In the genomic region with DNA sequence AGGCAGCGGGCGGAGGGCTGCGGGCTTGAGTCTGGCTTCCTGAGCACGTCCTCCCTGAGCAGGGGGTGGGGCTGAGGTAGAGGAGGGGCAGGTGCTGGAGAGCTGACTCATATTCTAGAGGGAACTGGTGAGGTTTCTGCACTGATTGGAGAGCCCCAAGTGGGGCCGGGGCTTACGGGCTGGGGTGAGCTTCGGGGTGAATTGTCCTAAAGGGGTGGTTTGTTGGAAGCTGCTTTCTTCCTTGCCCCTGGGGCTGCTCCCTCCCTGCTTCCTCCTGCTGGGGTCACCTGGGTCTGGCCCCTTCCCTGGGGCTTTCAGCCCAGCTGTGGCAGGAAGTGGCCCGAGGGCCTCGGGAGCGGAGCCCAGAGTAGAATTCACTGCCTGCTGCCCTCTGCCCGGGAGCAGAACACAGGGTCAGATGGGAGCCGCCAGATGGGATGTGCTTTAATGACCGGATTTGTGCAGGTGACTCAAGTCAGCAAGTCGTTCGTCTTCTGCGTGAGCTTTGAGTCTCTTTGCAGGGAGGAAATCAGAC, we compare ENCODE assay signal across 17 cellular contexts. TPM values are rescaled to one million over a fixed set of nuclear protein-coding genes. Genes with fewer than 3 reads are reported as not detected.
DNase-seq lines count a peak whose midpoint lies in the region; ATAC-seq lines count a peak whose summit lies in the region.
"Had no signal": no experiment of that assay in that cellular context is flagged by ENCODE, and none has a peak within 500 bp of the region (broad histone marks: within the 10 kb centered on the region; RNA-seq: fewer than 3 reads in every experiment).

No MANE protein-coding gene starts in this region.

- no peaks in the 10 kb centered on the region for H3K27me3 Mint-ChIP-seq in activated T-helper 17 cell treated with anti-CD3 and anti-CD28 coated beads, Interleukin-2, amount 50 U/mL, for 72 hours
- H3K27me3 Mint-ChIP-seq in stimulated activated naive CD8-positive, alpha-beta T cell treated with anti-CD3 and anti-CD28 coated beads, Interleukin-15, amount 100 ng/mL, for 72 hours = no peaks in the 10 kb centered on the region
- H3K27me3 Mint-ChIP-seq: activated B cell treated with CpG ODN at 0.5 μM for 24 hours had no signal

- peak; percentile 72 for ATAC-seq in activated T-helper 17 cell treated with anti-CD3 and anti-CD28 coated beads, Interleukin-2, amount 50 U/mL, for 72 hours (replicated peaks)
- ATAC-seq in stimulated activated naive CD8-positive, alpha-beta T cell treated with anti-CD3 and anti-CD28 coated beads, Interleukin-15, amount 100 ng/mL, for 72 hours = peak; percentile 82
- ATAC-seq in GM21381 (IDR thresholded peaks at IDR 0.05; ENCODE audit: unreplicated experiment) = no peak
- ATAC-seq: GM12878 had no signal

- no peak overlapping the region for H3K27ac Mint-ChIP-seq in activated T-helper 17 cell treated with anti-CD3 and anti-CD28 coated beads, Interleukin-2, amount 50 U/mL, for 72 hours
- no peak overlapping the region for H3K27ac Mint-ChIP-seq in stimulated activated naive CD8-positive, alpha-beta T cell treated with anti-CD3 and anti-CD28 coated beads, Interleukin-15, amount 100 ng/mL, for 72 hours
- H3K27ac Mint-ChIP-seq: activated B cell treated with CpG ODN at 0.5 μM for 24 hours had no signal

- no peaks in the 10 kb centered on the region for H3K9me3 Mint-ChIP-seq in activated T-helper 17 cell treated with anti-CD3 and anti-CD28 coated beads, Interleukin-2, amount 50 U/mL, for 72 hours
- H3K9me3 Mint-ChIP-seq in stimulated activated naive CD8-positive, alpha-beta T cell treated with anti-CD3 and anti-CD28 coated beads, Interleukin-15, amount 100 ng/mL, for 72 hours = no peaks in the 10 kb centered on the region
- H3K9me3 Mint-ChIP-seq: activated B cell treated with CpG ODN at 0.5 μM for 24 hours had no signal

- DNase-seq in stimulated activated CD4-positive, alpha-beta T cell treated with anti-CD3 and anti-CD28 coated beads, Interleukin-15, amount 100 ng/mL, for 24 hours = peak; percentile 38
- DNase-seq in stimulated activated CD4-positive, alpha-beta T cell treated with anti-CD3 and anti-CD28 coated beads, Interleukin-4, amount 100 ng/mL, for 4 hours = no peak
- DNase-seq in kidney tubule cell (ENCODE audit: low spot score) = peak; percentile 48
- no peak for DNase-seq in stimulated activated naive CD8-positive, alpha-beta T cell treated with anti-CD3 and anti-CD28 coated beads, Interleukin-15, amount 100 ng/mL, for 72 hours
- no peak for DNase-seq in MV-4-11 (lab: John Stamatoyannopoulos, UW)
- no peak for DNase-seq in NCI-H2029 treated with DMSO at 0.1 percent for 48 hours (lab: John Stamatoyannopoulos, UW)
- DNase-seq: activated B cell treated with CpG ODN at 0.5 μM for 24 hours; activated effector memory CD4-positive, alpha-beta T cell treated with anti-CD3 and anti-CD28 coated beads, Interleukin-2, amount 50 U/mL, for 16 hours; BE2C; NCI-H2029; NK-92 treated with Interleukin-12 subunit alpha and Interleukin-12 subunit beta, amount 100 ng/mL, for 24 hours; stimulated activated naive CD4-positive, alpha-beta T cell treated with Interleukin-2 at 50 U/mL for 16 hours had no signal

- no peaks in the 10 kb centered on the region for H3K36me3 Mint-ChIP-seq in activated T-helper 17 cell treated with anti-CD3 and anti-CD28 coated beads, Interleukin-2, amount 50 U/mL, for 72 hours (ENCODE audit: low read depth)

- no peaks in the 10 kb centered on the region for H3K4me1 Mint-ChIP-seq in activated T-helper 17 cell treated with anti-CD3 and anti-CD28 coated beads, Interleukin-2, amount 50 U/mL, for 72 hours
- no peaks in the 10 kb centered on the region for H3K4me1 Mint-ChIP-seq in stimulated activated naive CD8-positive, alpha-beta T cell treated with anti-CD3 and anti-CD28 coated beads, Interleukin-15, amount 100 ng/mL, for 72 hours
- H3K4me1 Mint-ChIP-seq: activated B cell treated with CpG ODN at 0.5 μM for 24 hours had no signal

- H3K4me3 Mint-ChIP-seq in activated T-helper 17 cell treated with anti-CD3 and anti-CD28 coated beads, Interleukin-2, amount 50 U/mL, for 72 hours = no peak overlapping the region
- H3K4me3 Mint-ChIP-seq in stimulated activated naive CD8-positive, alpha-beta T cell treated with anti-CD3 and anti-CD28 coated beads, Interleukin-15, amount 100 ng/mL, for 72 hours = no peak overlapping the region
- H3K4me3 Mint-ChIP-seq: activated B cell treated with CpG ODN at 0.5 μM for 24 hours had no signal

RNA-seq across cellular contexts. Expression of a gene that starts 48.6 kb away (rescaled TPM):
- total RNA-seq in activated T-helper 17 cell treated with anti-CD3 and anti-CD28 coated beads, Interleukin-2, amount 50 U/mL, for 72 hours = under 1 TPM; 0.08 to 0.19 TPM

RNA-seq across cellular contexts. Expression of a gene that starts 49.0 kb away (rescaled TPM):
- total RNA-seq in activated T-helper 17 cell treated with anti-CD3 and anti-CD28 coated beads, Interleukin-2, amount 50 U/mL, for 72 hours = not detected
- total RNA-seq: activated B cell treated with CpG ODN at 0.5 μM for 24 hours, cardiac muscle cell, GM12878, LHCN-M2 had no signal

Comparison
In these comparisons a context has a peak if more than half of its experiments do, and no peak if none do; other contexts are left out.
1. DNase-seq: peak in stimulated activated CD4-positive, alpha-beta T cell treated with anti-CD3 and anti-CD28 coated beads, Interleukin-15, amount 100 ng/mL, for 24 hours (single experiment) and kidney tubule cell (single experiment); none in stimulated activated CD4-positive, alpha-beta T cell treated with anti-CD3 and anti-CD28 coated beads, Interleukin-4, amount 100 ng/mL, for 4 hours (0 of 2), stimulated activated naive CD8-positive, alpha-beta T cell treated with anti-CD3 and anti-CD28 coated beads, Interleukin-15, amount 100 ng/mL, for 72 hours (0 of 2), MV-4-11 (single experiment) and NCI-H2029 treated with DMSO at 0.1 percent for 48 hours (single experiment).